In genomic region chr7:38748056-38748610, GRCh38 we compare ENCODE assay signal across 1 cellular context.
A peak's percentile ranks its signal among the peaks of the same experiment; 100 is the strongest.
TF ChIP-seq lines count a peak whose summit lies in the region.

No MANE protein-coding gene starts in this region.

TF ChIP-seq in GM12878, 131 proteins besides CTCF, POLR2A, EP300 and RAD21 (continued from another document):
- TF ChIP-seq ZBTB33 (IDR thresholded peaks at IDR 0.05), result peak; percentile 83
